Comparison of ENCODE assay signal across 19 cellular contexts in the genomic region with DNA sequence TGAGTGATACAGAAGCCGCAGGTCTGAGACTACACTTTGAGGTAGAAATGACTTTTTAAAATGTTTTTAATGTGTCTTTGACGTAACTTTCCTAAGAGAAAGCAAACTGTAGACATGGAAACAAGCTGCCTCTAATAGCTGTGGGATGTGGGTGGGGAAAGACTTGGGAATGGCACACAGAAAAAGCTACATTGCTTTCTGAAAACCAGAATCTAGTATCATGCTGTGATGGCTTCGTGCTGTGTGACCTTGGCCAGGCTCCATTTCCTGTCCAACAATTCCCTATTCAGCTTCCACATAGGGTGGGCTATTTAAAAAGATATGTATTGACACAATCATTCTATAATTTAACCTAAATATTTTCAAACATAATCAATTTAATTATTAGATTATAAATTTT.
DNase-seq lines count a peak whose midpoint lies in the region; TF ChIP-seq lines count a peak whose summit lies in the region.
"Had no signal": no experiment of that assay in that cellular context is flagged by ENCODE, and none has a peak within 500 bp of the region (broad histone marks: within the 10 kb centered on the region; RNA-seq: fewer than 3 reads in every experiment).

No MANE protein-coding gene starts in this region.

- H3F3A ChIP-seq in GM23248 (ENCODE audit: insufficient read depth), result no peaks in the 10 kb centered on the region

- no peak overlapping the region for H3K4me3 Mint-ChIP-seq in activated CD4-positive, alpha-beta T cell treated with anti-CD3 and anti-CD28 coated beads, Interleukin-2, amount 10 ng/mL, durations not matched to agents 24 days and 14 days
- H3K4me3 Mint-ChIP-seq: CD4-positive, CD25-positive, alpha-beta regulatory T cell; T-helper 1 cell treated with Interleukin-12 subunit alpha and Interleukin-12 subunit beta and Interleukin-4 antibody, amounts not matched to agents 30 μg/mL and 1 μg/mL, for 36 hours had no signal

- H3K4me1 ChIP-seq in GM23248 (ENCODE audit: insufficient read depth) (no peaks in the 10 kb centered on the region), osteoblast (ENCODE audit: insufficient read depth, low read length) (no peaks in the 10 kb centered on the region)
- H3K4me1 ChIP-seq: BE2C, Caco-2, HAP-1 had no signal

- H3K9ac ChIP-seq in GM23248, result no peak overlapping the region

- H3K27ac ChIP-seq in GM23248 (no peak overlapping the region), osteoblast (ENCODE audit: low read depth, low read length) (no peak overlapping the region), caudate nucleus (ENCODE audit: low read depth, low read length) (no peak overlapping the region)
- H3K27ac ChIP-seq: RWPE1 had no signal

- no peaks in the 10 kb centered on the region for H3K9me2 ChIP-seq in GM23248 (ENCODE audit: insufficient read depth)

- no peak overlapping the region for H3K4me3 ChIP-seq in GM23248
- no peak overlapping the region for H3K4me3 ChIP-seq in astrocyte of the cerebellum (ENCODE audit: low read depth, low read length)
- H3K4me3 ChIP-seq in osteoblast (ENCODE audit: insufficient read depth, low read length), result no peak overlapping the region
- H3K4me3 ChIP-seq: HAP-1, K562 had no signal

- no peaks in the 10 kb centered on the region for H3K27me3 Mint-ChIP-seq in activated CD4-positive, alpha-beta T cell treated with anti-CD3 and anti-CD28 coated beads, Interleukin-2, amount 10 ng/mL, durations not matched to agents 24 days and 14 days
- H3K27me3 Mint-ChIP-seq: CD4-positive, CD25-positive, alpha-beta regulatory T cell had no signal

- no peaks in the 10 kb centered on the region for H3K9me3 Mint-ChIP-seq in activated CD4-positive, alpha-beta T cell treated with anti-CD3 and anti-CD28 coated beads, Interleukin-2, amount 10 ng/mL, durations not matched to agents 24 days and 14 days

- WGBS in GM23248 (ENCODE audit: low coverage in 1 of 2, low lambda C conversion rate in 2 of 2, missing lambda C conversion rate in 2 of 2), 2 experiments, result 13 to 16% methylated on average over 3 of the region's 3 CpGs

- H3K27me3 ChIP-seq in GM23248 (replicated peaks; ENCODE audit: insufficient read depth), result no peaks in the 10 kb centered on the region
- H3K27me3 ChIP-seq in osteoblast (ENCODE audit: insufficient read depth, low read length), result no peaks in the 10 kb centered on the region
- H3K27me3 ChIP-seq: BE2C had no signal

- H3K4me1 Mint-ChIP-seq in activated CD4-positive, alpha-beta T cell treated with anti-CD3 and anti-CD28 coated beads, Interleukin-2, amount 10 ng/mL, durations not matched to agents 24 days and 14 days, result no peaks in the 10 kb centered on the region
- H3K4me1 Mint-ChIP-seq: CD4-positive, CD25-positive, alpha-beta regulatory T cell had no signal

- H3K79me2 ChIP-seq in GM23248 (ENCODE audit: insufficient read depth) (no peaks in the 10 kb centered on the region), osteoblast (ENCODE audit: insufficient read depth, low read length) (no peaks in the 10 kb centered on the region)

- H3K27ac Mint-ChIP-seq in activated CD4-positive, alpha-beta T cell treated with anti-CD3 and anti-CD28 coated beads, Interleukin-2, amount 10 ng/mL, durations not matched to agents 24 days and 14 days, result no peak overlapping the region
- H3K27ac Mint-ChIP-seq: CD4-positive, CD25-positive, alpha-beta regulatory T cell; T-helper 1 cell treated with Interleukin-12 subunit alpha and Interleukin-12 subunit beta and Interleukin-4 antibody, amounts not matched to agents 30 μg/mL and 1 μg/mL, for 36 hours had no signal

- no peak for DNase-seq in GM23248
- peak; percentile 65 for DNase-seq in NCI-H69 (lab: John Stamatoyannopoulos, UW)
- peak; percentile 58 for DNase-seq in astrocyte of the cerebellum (ENCODE audit: low read depth)
- DNase-seq in osteoblast (ENCODE audit: insufficient read length, low spot score, missing footprints), result no peak
- no peak for DNase-seq in activated CD4-positive, alpha-beta T cell treated with anti-CD3 and anti-CD28 coated beads, Interleukin-2, amount 10 ng/mL, durations not matched to agents 24 days and 14 days
- DNase-seq in middle frontal gyrus (ENCODE audit: extremely low spot score, low spot score), result no peak
- no peak for DNase-seq in caudate nucleus (lab: John Stamatoyannopoulos, UW)
- DNase-seq: BE2C; Caco-2; CD4-positive, CD25-positive, alpha-beta regulatory T cell; NCI-H1105; NCI-H1694 treated with DMSO at 0.1 percent for 48 hours; NCI-H446; NCI-H526 treated with DMSO at 0.1 percent for 48 hours; SIG-M5 had no signal

- H3K36me3 ChIP-seq in GM23248 (ENCODE audit: low read depth), result no peaks in the 10 kb centered on the region
- H3K36me3 ChIP-seq in osteoblast (ENCODE audit: insufficient read depth, low read length), result no peaks in the 10 kb centered on the region
- H3K36me3 ChIP-seq: BE2C, HAP-1 had no signal

- intact Hi-C loops in activated CD4-positive, alpha-beta T cell treated with anti-CD3 and anti-CD28 coated beads, Interleukin-2, amount 10 ng/mL, durations not matched to agents 24 days and 14 days (cut with micrococcal nuclease), result no loop called here

- H3K9me3 ChIP-seq in GM23248 (ENCODE audit: low read depth) (no peaks in the 10 kb centered on the region), osteoblast (ENCODE audit: low read depth, low read length) (no peaks in the 10 kb centered on the region)
- H3K9me3 ChIP-seq: Caco-2, HAP-1 had no signal

- in situ Hi-C loops in GM23248 (cut with MboI), result no loop called here
- in situ Hi-C loops in astrocyte of the cerebellum (cut with HindIII; ENCODE audit: low sequenced_read_pairs), result no loop called here

- TF ChIP-seq CTCF in astrocyte of the cerebellum (IDR thresholded peaks at IDR 0.05; ENCODE audit: low read depth, low read length, missing control alignments) (no peak), osteoblast (IDR thresholded peaks at IDR 0.05; ENCODE audit: extremely low read depth, low read depth, low read length) (no peak)

- H2AFZ ChIP-seq in GM23248 (peak overlapping the region; percentile 35; the same call in 1 of the 2 replicates), osteoblast (ENCODE audit: low read length) (peak overlapping the region; percentile 37)

- H3K4me2 ChIP-seq in GM23248 (ENCODE audit: unreplicated experiment) (no peak overlapping the region), osteoblast (ENCODE audit: insufficient read depth, low read length) (no peak overlapping the region)

- no peaks in the 10 kb centered on the region for H3K36me3 Mint-ChIP-seq in activated CD4-positive, alpha-beta T cell treated with anti-CD3 and anti-CD28 coated beads, Interleukin-2, amount 10 ng/mL, durations not matched to agents 24 days and 14 days (ENCODE audit: low read depth)
- H3K36me3 Mint-ChIP-seq: CD4-positive, CD25-positive, alpha-beta regulatory T cell had no signal

- H4K20me1 ChIP-seq in GM23248 (ENCODE audit: insufficient read depth), result no peaks in the 10 kb centered on the region
- H4K20me1 ChIP-seq in osteoblast (ENCODE audit: insufficient read depth, low read length), result no peaks in the 10 kb centered on the region

Comparison
In these comparisons a context has a peak if more than half of its experiments do, and no peak if none do; other contexts are left out.
1. DNase-seq: peak in NCI-H69 (single experiment) and astrocyte of the cerebellum (single experiment); none in GM23248 (single experiment), osteoblast (single experiment), activated CD4-positive, alpha-beta T cell treated with anti-CD3 and anti-CD28 coated beads, Interleukin-2, amount 10 ng/mL, durations not matched to agents 24 days and 14 days (single experiment), middle frontal gyrus (single experiment) and caudate nucleus (0 of 61).